Comparison of ENCODE assay signal across 8 cellular contexts in genomic region chr11:2137202-2138071, GRCh38. TPM values are rescaled to one million over a fixed set of nuclear protein-coding genes. Genes with fewer than 3 reads are reported as not detected.
DNase-seq lines count a peak whose midpoint lies in the region; ATAC-seq and TF ChIP-seq lines count a peak whose summit lies in the region.

No MANE protein-coding gene starts in this region.

- H3K4me3 ChIP-seq in left lung (no peak overlapping the region), urinary bladder (ENCODE audit: low read depth, low read length) (peak overlapping the region; percentile 48)

- H3K4me1 ChIP-seq in left lung (peaks cover 0 to 20% of the 10 kb centered on the region in 2 donors), urinary bladder (ENCODE audit: insufficient read depth) (peaks cover 2% of the 10 kb centered on the region)

- H3K9me3 Mint-ChIP-seq in activated naive CD4-positive, alpha-beta T cell treated with anti-CD3 and anti-CD28 coated beads, Interleukin-2, amount 50 U/mL, for 24 hours: no peaks in the 10 kb centered on the region

- H3K9me3 ChIP-seq in left lung: no peaks in the 10 kb centered on the region

- ATAC-seq in left lung: peak; percentile 72

- H3K36me3 ChIP-seq in left lung: no peaks in the 10 kb centered on the region
- no peaks in the 10 kb centered on the region for H3K36me3 ChIP-seq in urinary bladder (ENCODE audit: insufficient read depth)

- H3K36me3 Mint-ChIP-seq in activated naive CD4-positive, alpha-beta T cell treated with anti-CD3 and anti-CD28 coated beads, Interleukin-2, amount 50 U/mL, for 24 hours: no peaks in the 10 kb centered on the region

- DNase-seq in activated naive CD4-positive, alpha-beta T cell treated with anti-CD3 and anti-CD28 coated beads, Interleukin-2, amount 50 U/mL, for 16 hours: no peak
- DNase-seq in brain pericyte (ENCODE audit: low read depth, low spot score) (peak; percentile 65), left lung (peak in 1 of 2 donors; percentile 76), NCI-H774 (lab: John Stamatoyannopoulos, UW) (no peak), head of caudate nucleus (no peak)
- no peak for DNase-seq in activated CD4-positive, alpha-beta T cell treated with anti-CD3 and anti-CD28 coated beads for 4 hours

- peak overlapping the region; percentile 7 for H3K4me3 Mint-ChIP-seq in activated naive CD4-positive, alpha-beta T cell treated with anti-CD3 and anti-CD28 coated beads, Interleukin-2, amount 50 U/mL, for 24 hours

- H3K27ac Mint-ChIP-seq in activated naive CD4-positive, alpha-beta T cell treated with anti-CD3 and anti-CD28 coated beads, Interleukin-2, amount 50 U/mL, for 24 hours: no peak overlapping the region

- H3K4me1 Mint-ChIP-seq in activated naive CD4-positive, alpha-beta T cell treated with anti-CD3 and anti-CD28 coated beads, Interleukin-2, amount 50 U/mL, for 24 hours: peaks cover 11% of the 10 kb centered on the region

- WGBS in urinary bladder: 2% methylated on average over 51 of the region's 51 CpGs

- H3K27me3 ChIP-seq in left lung: peaks cover 44 to 100% of the 10 kb centered on the region in 2 donors

- TF ChIP-seq CTCF in left lung (IDR thresholded peaks at IDR 0.05): no peak

- peaks cover 35% of the 10 kb centered on the region for H3K27me3 Mint-ChIP-seq in activated naive CD4-positive, alpha-beta T cell treated with anti-CD3 and anti-CD28 coated beads, Interleukin-2, amount 50 U/mL, for 24 hours

- intact Hi-C loops in left lung (cut with DNase I) (no loop called here), head of caudate nucleus (cut with DNase I) (no loop called here)

- H3K27ac ChIP-seq in left lung: no peak overlapping the region
- H3K27ac ChIP-seq in urinary bladder (ENCODE audit: low read depth): no peak overlapping the region

RNA-seq across cellular contexts. Expression of gene IGF2, which starts 1.8 kb away (rescaled TPM):
- 10 to 100 TPM; 12.0 to 13.9 TPM for total RNA-seq in left lung
- 362 TPM for total RNA-seq in urinary bladder
- polyA plus RNA-seq in urinary bladder: 86.5 TPM

RNA-seq across cellular contexts. Expression of gene INS, which starts 23.6 kb away (rescaled TPM):
- total RNA-seq in left lung (not detected), urinary bladder (not detected)
- 0.30 TPM for polyA plus RNA-seq in urinary bladder

RNA-seq across cellular contexts. Expression of gene TH, which starts 34.2 kb away (rescaled TPM):
- total RNA-seq in left lung (under 1 TPM; 0.18 to 0.26 TPM), urinary bladder (1.6 TPM)
- polyA plus RNA-seq in urinary bladder: 3.6 TPM

Comparison
In these comparisons a context has a peak if more than half of its experiments do, and no peak if none do; other contexts are left out.
1. RNA of gene IGF2, which starts 1.8 kb away (total RNA-seq): 362 TPM in urinary bladder (single experiment); 12.0 to 13.9 TPM in left lung; every median in the first group is over 10 times any median in the second.